ENCODE assay signal across 9 cellular contexts in the genomic region with DNA sequence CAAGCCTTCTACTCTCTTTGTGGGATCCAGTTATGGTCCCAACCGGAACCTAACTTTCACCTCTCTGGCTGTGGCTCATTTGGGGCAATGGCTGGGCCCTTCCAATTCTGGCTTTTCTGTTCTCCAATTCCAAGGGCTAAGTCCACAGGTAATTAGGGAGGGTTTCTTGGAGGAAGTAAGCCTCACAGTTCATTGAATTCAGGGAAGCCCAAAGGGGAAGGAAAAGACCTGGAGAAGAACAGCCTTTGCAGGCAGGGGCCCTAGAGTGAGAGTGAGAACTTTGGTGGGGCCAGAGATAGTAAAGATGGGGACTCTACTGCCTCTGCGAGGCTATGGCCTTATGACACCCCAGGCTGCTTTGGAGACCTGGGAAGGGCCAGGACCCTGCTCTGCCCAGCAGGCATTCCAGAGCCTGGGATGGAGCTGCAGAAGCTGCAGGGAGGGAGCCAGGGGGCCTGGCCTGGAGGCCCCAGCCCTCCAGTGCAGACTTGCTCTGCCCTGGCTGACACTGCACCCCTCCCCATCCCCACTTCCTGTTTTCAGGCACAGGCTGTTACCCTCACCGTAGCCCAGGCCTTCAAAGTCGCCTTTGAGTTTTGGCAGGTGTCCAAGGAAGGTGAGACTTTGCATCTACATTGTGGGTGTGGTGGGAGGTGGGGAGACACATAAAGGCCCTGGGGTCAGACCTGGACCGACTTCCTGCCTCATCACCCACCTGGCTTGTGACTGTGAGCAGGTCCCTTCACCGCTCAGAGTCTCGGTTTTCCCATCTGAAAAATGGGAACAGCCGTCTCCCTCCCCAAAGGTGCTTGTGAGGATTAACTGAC. TPM values are rescaled to one million over a fixed set of nuclear protein-coding genes. Genes with fewer than 3 reads are reported as not detected.
DNase-seq lines count a peak whose midpoint lies in the region; ATAC-seq, FAIRE-seq and TF ChIP-seq lines count a peak whose summit lies in the region.
"Had no signal": no experiment of that assay in that cellular context is flagged by ENCODE, and none has a peak within 500 bp of the region (broad histone marks: within the 10 kb centered on the region; RNA-seq: fewer than 3 reads in every experiment).

No MANE protein-coding gene starts in this region.

- TF ChIP-seq RAD21 in HepG2 (CRISPR knock-in tag; IDR thresholded peaks at IDR 0.05), result no peak

- TF ChIP-seq EP300 in HepG2 (IDR thresholded peaks at IDR 0.05; ENCODE audit: low read depth in 2 of 2, low read length in 2 of 2) (no peak), HepG2 (CRISPR knock-in tag; IDR thresholded peaks at IDR 0.05; ENCODE audit: borderline replicate concordance) (no peak)

- POLR2A ChIA-PET in HepG2 (lab: Yijun Ruan, JAX), result no interaction called here

- H3K36me3 ChIP-seq in HepG2 (replicated peaks in 1 of 2; ENCODE audit: control insufficient read depth in 1 of 2, insufficient read depth in 2 of 2, low read length in 2 of 2) (peaks cover 4 to 6% of the 10 kb centered on the region in 2 experiments; a peak in 3 of 5 replicates), tibial artery (peaks cover 5 to 79% (median 51%) of the 10 kb centered on the region in 3 donors)

- intact Hi-C loops in HepG2 (cut with micrococcal nuclease; ENCODE audit: unreplicated experiment) (no loop called here), tibial artery (cut with DNase I; ENCODE audit: low total_unique reads) (no loop called here)

- no peak overlapping the region for H3K4me3 ChIP-seq in HepG2 (replicated peaks in 1 of 3; ENCODE audit: insufficient read depth in 1 of 3, low read depth in 2 of 3, low read length in 3 of 3)
- no peak overlapping the region for H3K4me3 ChIP-seq in tibial artery

- no peaks in the 10 kb centered on the region for H4K20me1 ChIP-seq in HepG2 (ENCODE audit: insufficient read depth, low read length)

- no peaks in the 10 kb centered on the region for H3K27me3 ChIP-seq in HepG2 (ENCODE audit: control insufficient read depth in 1 of 2, insufficient read depth in 2 of 2, low read length in 2 of 2)
- no peaks in the 10 kb centered on the region for H3K27me3 ChIP-seq in tibial artery

- no peak overlapping the region for H3K27ac ChIP-seq in HepG2 (ENCODE audit: extremely low read length, insufficient read depth, low read length)
- H3K27ac ChIP-seq in tibial artery, result peak overlapping the region; percentile 12 to 16

- 74% methylated on average over 8 of the region's 8 CpGs for WGBS in HepG2 (ENCODE audit: low lambda C conversion rate)

- H3K79me2 ChIP-seq in HepG2 (ENCODE audit: insufficient read depth, low read length), result no peaks in the 10 kb centered on the region

- peaks cover 13% of the 10 kb centered on the region for H3K4me1 ChIP-seq in HepG2 (ENCODE audit: insufficient read depth, low read length)
- peaks cover 2 to 27% (median 18%) of the 10 kb centered on the region in 4 donors for H3K4me1 ChIP-seq in tibial artery

- in situ Hi-C loops in HepG2 (cut with HindIII; ENCODE audit: extremely low pct_ligation_motif_present, low pct_unique_long_range_greater_than_20kb), result no loop called here

- no peak for FAIRE-seq in HepG2 (lab: Jason Lieb, UNC)
- FAIRE-seq: A204.1 had no signal

- BruUV-seq in HepG2 (replicated peaks; lab: Mats Ljungman, UMichigan), result no TSS peak

- ATAC-seq in HepG2, result peak; percentile 28; the same call in 2 of the 3 replicates
- ATAC-seq in left lobe of liver, result no peak
- ATAC-seq in HG03039 (IDR thresholded peaks at IDR 0.05; ENCODE audit: unreplicated experiment), result no peak

- no peak overlapping the region for H3K9ac ChIP-seq in HepG2 (ENCODE audit: insufficient read depth, low read depth, low read length)

- H3K4me2 ChIP-seq in HepG2 (ENCODE audit: low read depth, low read length), result no peak overlapping the region

- TF ChIP-seq POLR2A in HepG2 (IDR thresholded peaks at IDR 0.05; ENCODE audit: insufficient read depth in 1 of 2, low read depth in 2 of 2, low read length in 2 of 2), result no peak

- TF ChIP-seq CTCF in HepG2 (CRISPR knock-in tag; IDR thresholded peaks at IDR 0.05), result no peak
- TF ChIP-seq CTCF in tibial artery (IDR thresholded peaks at IDR 0.05), result no peak

- no peak overlapping the region for H2AFZ ChIP-seq in HepG2 (ENCODE audit: low read length)

- H3K9me3 ChIP-seq in HepG2 (ENCODE audit: low read length) (no peaks in the 10 kb centered on the region), tibial artery (no peaks in the 10 kb centered on the region)

- CTCF ChIA-PET in HepG2 (lab: Yijun Ruan, JAX; ENCODE audit: low intra/inter-chr PET ratio, low total read pairs), result no interaction called here

- peak; percentile 24 for DNase-seq in DMS79 treated with DMSO at 0.1 percent for 48 hours (lab: John Stamatoyannopoulos, UW)
- no peak for DNase-seq in DMS79 (lab: John Stamatoyannopoulos, UW)
- peak; percentile 30 for DNase-seq in LoVo (ENCODE audit: low spot score)
- DNase-seq in activated CD8-positive, alpha-beta memory T cell treated with anti-CD3 and anti-CD28 coated beads for 48 hours (ENCODE audit: low read depth in 2 of 3, low spot score in 2 of 3), result peak in 2 of 3 experiments; percentile 37 to 44
- peak; percentile 31 for DNase-seq in HepG2 (ENCODE audit: low spot score)
- DNase-seq in tibial artery, result no peak
- no peak for DNase-seq in left lobe of liver (ENCODE audit: low spot score)

TF ChIP-seq in HepG2, 621 proteins besides CTCF, POLR2A, EP300 and RAD21 (continues in another document):
- TF ChIP-seq RARA (CRISPR knock-in tag; IDR thresholded peaks at IDR 0.05) (0 out of 2 replicates have a peak, but pooled peaks have one; percentile 8), ZNF124 (CRISPR knock-in tag; IDR thresholded peaks at IDR 0.05) (no peak), ZNF333 (CRISPR knock-in tag; IDR thresholded peaks at IDR 0.05; ENCODE audit: borderline replicate concordance) (no peak)
- TF ChIP-seq, protein P1, sequence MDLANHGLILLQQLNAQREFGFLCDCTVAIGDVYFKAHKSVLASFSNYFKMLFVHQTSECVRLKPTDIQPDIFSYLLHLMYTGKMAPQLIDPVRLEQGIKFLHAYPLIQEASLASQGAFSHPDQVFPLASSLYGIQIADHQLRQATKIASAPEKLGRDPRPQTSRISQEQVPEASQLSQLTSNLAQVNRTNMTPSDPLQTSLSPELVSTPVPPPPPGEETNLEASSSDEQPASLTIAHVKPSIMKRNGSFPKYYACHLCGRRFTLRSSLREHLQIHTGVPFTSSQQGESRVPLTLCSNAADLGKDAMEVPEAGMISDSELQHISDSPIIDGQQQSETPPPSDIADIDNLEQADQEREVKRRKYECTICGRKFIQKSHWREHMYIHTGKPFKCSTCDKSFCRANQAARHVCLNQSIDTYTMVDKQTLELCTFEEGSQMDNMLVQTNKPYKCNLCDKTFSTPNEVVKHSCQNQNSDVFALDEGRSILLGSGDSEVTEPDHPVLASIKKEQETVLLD (CRISPR knock-in tag; IDR thresholded peaks at IDR 0.05; ENCODE audit: low read depth), result no peak

RNA-seq across cellular contexts. Expression of a gene that starts 18.9 kb away (rescaled TPM):
- total RNA-seq in HepG2 (2016; rRNA removed; fragmentation: Illumina TruSeq; extraction: Trizol) (6.3 and 7.2 TPM in 2 replicates), left lobe of liver (23.4 TPM)
- 1.6 and 1.8 TPM in 2 replicates for total RNA-seq in HepG2 (2016; cell fraction: cytosol; rRNA removed; fragmentation: Illumina TruSeq; extraction: Trizol; ENCODE audit: low read depth)
- 5.6 and 7.1 TPM in 2 replicates for total RNA-seq in HepG2 (2016; cell fraction: insoluble cytoplasmic fraction; rRNA removed; fragmentation: Illumina TruSeq; extraction: Trizol)
- total RNA-seq in HepG2 (2016; cell fraction: membrane; rRNA removed; fragmentation: Illumina TruSeq; extraction: Trizol), result 5.1 and 6.4 TPM in 2 replicates
- total RNA-seq in HepG2 (2016; cell fraction: nucleus; rRNA removed; fragmentation: Illumina TruSeq; extraction: Trizol), result 4.2 and 4.7 TPM in 2 replicates
- polyA plus RNA-seq in HepG2 (2011; rRNA removed), result 12.1 and 13.7 TPM in 2 replicates
- 9.5 and 10.4 TPM in 2 replicates for polyA plus RNA-seq in HepG2 (2011; cell fraction: cytosol; rRNA removed)
- polyA plus RNA-seq in HepG2 (2011; cell fraction: nucleus; rRNA removed), result 22.0 and 26.7 TPM in 2 replicates
- polyA plus RNA-seq in HepG2 (2012), result 7.7 and 7.8 TPM in 2 replicates
- polyA plus RNA-seq in HepG2 (2016; cell fraction: cytosol; fragmentation: Illumina TruSeq; extraction: Trizol; ENCODE audit: low read depth), result 1.6 and 1.8 TPM in 2 replicates
- polyA plus RNA-seq in HepG2 (2016; cell fraction: insoluble cytoplasmic fraction; fragmentation: Illumina TruSeq; extraction: Trizol; ENCODE audit: low read depth), result 7.0 and 8.1 TPM in 2 replicates
- polyA plus RNA-seq in HepG2 (2016; cell fraction: membrane; fragmentation: Illumina TruSeq; extraction: Trizol; ENCODE audit: low read depth), result 4.6 and 4.8 TPM in 2 replicates
- polyA plus RNA-seq in HepG2 (2016; cell fraction: nucleus; fragmentation: Illumina TruSeq; extraction: Trizol; ENCODE audit: insufficient read depth, low read depth), result 12.0 and 13.6 TPM in 2 replicates
- 12.3 and 19.3 TPM in 2 replicates for polyA minus RNA-seq in HepG2 (2011; rRNA and poly(A)+ RNA removed; ENCODE audit: low replicate concordance)
- 6.8 and 10.5 TPM in 2 replicates for polyA minus RNA-seq in HepG2 (2011; cell fraction: cytosol; rRNA and poly(A)+ RNA removed)
- 6.1 and 6.2 TPM in 2 replicates for polyA minus RNA-seq in HepG2 (2011; cell fraction: nucleus; rRNA and poly(A)+ RNA removed)

RNA-seq across cellular contexts. Expression of a gene that starts 54.3 kb away (rescaled TPM):
- total RNA-seq in HepG2 (2016; rRNA removed; fragmentation: Illumina TruSeq; extraction: Trizol), result 0.15 and 0.49 TPM in 2 replicates
- total RNA-seq in HepG2 (2016; cell fraction: cytosol; rRNA removed; fragmentation: Illumina TruSeq; extraction: Trizol; ENCODE audit: low read depth), result 0.26 and 0.30 TPM in 2 replicates
- total RNA-seq in HepG2 (2016; cell fraction: insoluble cytoplasmic fraction; rRNA removed; fragmentation: Illumina TruSeq; extraction: Trizol), result 0.32 and 0.39 TPM in 2 replicates
- total RNA-seq in HepG2 (2016; cell fraction: membrane; rRNA removed; fragmentation: Illumina TruSeq; extraction: Trizol), result 0.31 and 0.69 TPM in 2 replicates
- 0.25 and 0.50 TPM in 2 replicates for total RNA-seq in HepG2 (2016; cell fraction: nucleus; rRNA removed; fragmentation: Illumina TruSeq; extraction: Trizol)
- polyA plus RNA-seq in HepG2 (2011; rRNA removed), result 0.18 and 0.39 TPM in 2 replicates
- 0.30 and 0.31 TPM in 2 replicates for polyA plus RNA-seq in HepG2 (2011; cell fraction: cytosol; rRNA removed)
- polyA plus RNA-seq in HepG2 (2011; cell fraction: nucleus; rRNA removed), result 0.23 and 0.45 TPM in 2 replicates
- polyA plus RNA-seq in HepG2 (2012), result 0.08 and 0.34 TPM in 2 replicates
- polyA plus RNA-seq in HepG2 (2016; cell fraction: cytosol; fragmentation: Illumina TruSeq; extraction: Trizol; ENCODE audit: low read depth), result 0.11 and 0.33 TPM in 2 replicates
- 0.90 and 1.0 TPM in 2 replicates for polyA plus RNA-seq in HepG2 (2016; cell fraction: insoluble cytoplasmic fraction; fragmentation: Illumina TruSeq; extraction: Trizol; ENCODE audit: low read depth)
- 0.25 and 0.31 TPM in 2 replicates for polyA plus RNA-seq in HepG2 (2016; cell fraction: membrane; fragmentation: Illumina TruSeq; extraction: Trizol; ENCODE audit: low read depth)
- polyA plus RNA-seq in HepG2 (2016; cell fraction: nucleus; fragmentation: Illumina TruSeq; extraction: Trizol; ENCODE audit: insufficient read depth, low read depth), result 0.79 TPM in 1 of 2 replicates, not detected in the other
- 0.16 and 0.40 TPM in 2 replicates for polyA minus RNA-seq in HepG2 (2011; rRNA and poly(A)+ RNA removed; ENCODE audit: low replicate concordance)
- polyA minus RNA-seq in HepG2 (2011; cell fraction: cytosol; rRNA and poly(A)+ RNA removed), result not detected in 2 replicates
- polyA minus RNA-seq in HepG2 (2011; cell fraction: nucleus; rRNA and poly(A)+ RNA removed), result 0.26 TPM in 1 of 2 replicates, not detected in the other
- total RNA-seq in left lobe of liver, result 39.4 TPM

Comparison
In these comparisons a context has a peak if more than half of its experiments do, and no peak if none do; other contexts are left out.
1. DNase-seq: peak in DMS79 treated with DMSO at 0.1 percent for 48 hours (single experiment), LoVo (single experiment), activated CD8-positive, alpha-beta memory T cell treated with anti-CD3 and anti-CD28 coated beads for 48 hours (2 of 3) and HepG2 (single experiment); none in DMS79 (single experiment), tibial artery (0 of 2) and left lobe of liver (single experiment).
2. RNA of a gene that starts 54.3 kb away (total RNA-seq): 39.4 TPM in left lobe of liver (single experiment); 0.15 to 0.69 TPM in HepG2; every median in the first group is over 10 times any median in the second.